In genomic region chrX:7448123-7448522, GRCh38 we compare ENCODE assay signal across 18 cellular contexts.
"Had no signal": no experiment of that assay in that cellular context is flagged by ENCODE, and none has a peak within 500 bp of the region (broad histone marks: within the 10 kb centered on the region; RNA-seq: fewer than 3 reads in every experiment).

No MANE protein-coding gene starts in this region.

- ATAC-seq: activated naive CD4-positive, alpha-beta T cell treated with anti-CD3 and anti-CD28 coated beads, Interleukin-2, amount 50 U/mL, for 72 hours; activated T-cell treated with anti-CD3 and anti-CD28 coated beads, Interleukin-2, amount 50 U/mL, for 72 hours; body of pancreas; left lung; lower lobe of right lung; natural killer cell; stimulated activated naive B cell treated with anti-CD40 and anti-IgM and Interleukin-4, amounts not matched to agents 10 μg/mL and 1 μg/mL and 100 μg/mL, for 72 hours; WTC11 had no signal

- DNase-seq: activated naive CD4-positive, alpha-beta T cell; activated T-cell treated with anti-CD3 and anti-CD28 coated beads for 4 hours; activated T-cell treated with anti-CD3 and anti-CD28 coated beads, Interleukin-2, amount 50 U/mL, for 72 hours; body of pancreas; effector CD8-positive, alpha-beta T cell; esophagus squamous epithelium; left lung; lower lobe of right lung; mesenchymal stem cell; natural killer cell; occipital lobe; stimulated activated CD4-positive, alpha-beta T cell treated with anti-CD3 and anti-CD28 coated beads, Interleukin-15, amount 100 ng/mL, for 24 hours; stimulated activated CD4-positive, alpha-beta T cell treated with anti-CD3 and anti-CD28 coated beads, Interleukin-2, amount 100 ng/mL, for 24 hours; stimulated activated naive B cell treated with anti-CD40 and anti-IgM and Interleukin-4, amounts not matched to agents 10 μg/mL and 1 μg/mL and 100 μg/mL, for 72 hours; stomach; tibial artery had no signal
